Comparison of ENCODE assay signal across 8 cellular contexts in the genomic region with DNA sequence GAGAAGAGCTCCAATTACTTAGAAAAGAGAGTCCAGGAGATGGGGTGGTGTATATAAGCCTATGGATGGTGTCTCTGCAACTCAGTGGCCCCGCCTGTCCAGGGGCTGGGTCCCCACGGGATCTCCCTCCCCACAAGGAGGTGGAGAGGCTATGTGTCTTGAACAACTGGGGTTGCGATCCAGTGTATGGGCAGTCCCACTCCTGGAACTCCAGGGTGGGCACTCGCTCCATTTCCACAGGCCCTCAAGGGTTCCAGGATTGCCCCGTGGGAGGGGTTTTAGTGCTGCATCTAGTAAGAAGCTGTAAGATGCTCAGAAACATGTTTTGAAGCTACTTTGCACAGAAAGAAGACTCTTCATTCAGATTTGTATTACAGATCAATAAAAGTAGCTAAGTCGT. TPM values are rescaled to one million over a fixed set of nuclear protein-coding genes. Genes with fewer than 3 reads are reported as not detected.
DNase-seq lines count a peak whose midpoint lies in the region; ATAC-seq, FAIRE-seq and TF ChIP-seq lines count a peak whose summit lies in the region.

No MANE protein-coding gene starts in this region.

- no peak for DNase-seq in activated naive CD4-positive, alpha-beta T cell treated with anti-CD3 and anti-CD28 coated beads for 36 hours
- DNase-seq in activated naive CD4-positive, alpha-beta T cell (lab: John Stamatoyannopoulos, UW) = no peak
- no peak for DNase-seq in astrocyte (ENCODE audit: low read depth)
- DNase-seq in kidney glomerular epithelial cell (lab: John Stamatoyannopoulos, UW) = peak; percentile 54
- no peak for DNase-seq in stomach
- no peak for DNase-seq in NOMO-1 treated with DMSO at 0.1 percent for 48 hours (lab: John Stamatoyannopoulos, UW; ENCODE audit: unreplicated experiment)

- H4K20me1 ChIP-seq in astrocyte (ENCODE audit: insufficient read depth, low read length) = peaks cover 39% of the 10 kb centered on the region

- no peaks in the 10 kb centered on the region for H3K9me3 ChIP-seq in astrocyte (ENCODE audit: insufficient read depth, low read depth, low read length)
- H3K9me3 ChIP-seq in stomach = no peaks in the 10 kb centered on the region

- peak overlapping the region; percentile 98 for H3K9ac ChIP-seq in astrocyte (ENCODE audit: low read length)

- no peak for ATAC-seq in GM21786 (IDR thresholded peaks at IDR 0.05; ENCODE audit: unreplicated experiment)

- no peak overlapping the region for H3K27ac Mint-ChIP-seq in activated naive CD4-positive, alpha-beta T cell treated with anti-CD3 and anti-CD28 coated beads for 36 hours
- H3K27ac Mint-ChIP-seq in IgD-negative memory B cell (peak overlapping the region; percentile 86 to 95 (median 93)), astrocyte (ENCODE audit: unreplicated experiment) (peak overlapping the region; percentile 97)

- peaks cover 60% of the 10 kb centered on the region for H3K27me3 Mint-ChIP-seq in activated naive CD4-positive, alpha-beta T cell treated with anti-CD3 and anti-CD28 coated beads for 36 hours (ENCODE audit: low read depth)
- H3K27me3 Mint-ChIP-seq in IgD-negative memory B cell (peaks cover 4% of the 10 kb centered on the region), astrocyte (ENCODE audit: low read depth, unreplicated experiment) (peaks cover 4% of the 10 kb centered on the region)

- no peak for TF ChIP-seq POLR2A in stomach (IDR thresholded peaks at IDR 0.05)

- FAIRE-seq in astrocyte (lab: Jason Lieb, UNC) = no peak

- intact Hi-C loops in activated naive CD4-positive, alpha-beta T cell treated with anti-CD3 and anti-CD28 coated beads for 36 hours (cut with micrococcal nuclease) = no loop called here
- intact Hi-C loops in stomach (cut with DNase I; ENCODE audit: low total_unique reads) = no loop called here

- peak overlapping the region; percentile 58 for H3K4me3 Mint-ChIP-seq in activated naive CD4-positive, alpha-beta T cell treated with anti-CD3 and anti-CD28 coated beads for 36 hours
- H3K4me3 Mint-ChIP-seq in IgD-negative memory B cell (peak overlapping the region; percentile 90 to 98 (median 96)), astrocyte (ENCODE audit: unreplicated experiment) (peak overlapping the region; percentile 88)

- H3K79me2 ChIP-seq in astrocyte (ENCODE audit: insufficient read depth, low read length) = peaks cover 45% of the 10 kb centered on the region

- H3K9me3 Mint-ChIP-seq in activated naive CD4-positive, alpha-beta T cell treated with anti-CD3 and anti-CD28 coated beads for 36 hours = no peaks in the 10 kb centered on the region
- H3K9me3 Mint-ChIP-seq in IgD-negative memory B cell (no peaks in the 10 kb centered on the region), astrocyte (ENCODE audit: unreplicated experiment) (no peaks in the 10 kb centered on the region)

- H2AFZ ChIP-seq in astrocyte (ENCODE audit: low read depth, low read length) = peak overlapping the region; percentile 70

- H3K27ac ChIP-seq in astrocyte (ENCODE audit: low read depth, low read length) = peak overlapping the region; percentile 95
- peak overlapping the region in 4 of 5 donors; percentile 96 to 99 (median 98) for H3K27ac ChIP-seq in stomach

- H3K4me1 Mint-ChIP-seq in activated naive CD4-positive, alpha-beta T cell treated with anti-CD3 and anti-CD28 coated beads for 36 hours (ENCODE audit: low read depth) = peaks cover 6% of the 10 kb centered on the region
- H3K4me1 Mint-ChIP-seq in IgD-negative memory B cell = peaks cover 16 to 21% (median 21%) of the 10 kb centered on the region in 3 donors
- H3K4me1 Mint-ChIP-seq in astrocyte (ENCODE audit: low read depth, unreplicated experiment) = peaks cover 23% of the 10 kb centered on the region

- H3K27me3 ChIP-seq in astrocyte (ENCODE audit: insufficient read depth, low read length) (no peaks in the 10 kb centered on the region), stomach (no peaks in the 10 kb centered on the region)

- CTCF ChIA-PET in activated naive CD4-positive, alpha-beta T cell treated with anti-CD3 and anti-CD28 coated beads for 36 hours (lab: Charles Lee) = no interaction called here

- 30 to 42% (median 34%) methylated on average over 6 of the region's 6 CpGs for WGBS in stomach, 5 donors

- peak overlapping the region; percentile 92 for H3K4me2 ChIP-seq in astrocyte (ENCODE audit: low read length)

- TF ChIP-seq CTCF in astrocyte (IDR thresholded peaks at IDR 0.05; ENCODE audit: insufficient read depth, low read depth, low read length) (no peak), stomach (IDR thresholded peaks at IDR 0.05) (no peak)

- no peaks in the 10 kb centered on the region for H3K36me3 Mint-ChIP-seq in activated naive CD4-positive, alpha-beta T cell treated with anti-CD3 and anti-CD28 coated beads for 36 hours (ENCODE audit: low read depth)
- H3K36me3 Mint-ChIP-seq in IgD-negative memory B cell (no peaks in the 10 kb centered on the region), astrocyte (ENCODE audit: low read depth, unreplicated experiment) (no peaks in the 10 kb centered on the region)

- no peaks in the 10 kb centered on the region for H3K36me3 ChIP-seq in astrocyte (ENCODE audit: insufficient read depth, low read length)
- no peaks in the 10 kb centered on the region for H3K36me3 ChIP-seq in stomach

- TF ChIP-seq EP300 in stomach (IDR thresholded peaks at IDR 0.05) = no peak

- H3K4me1 ChIP-seq in astrocyte (ENCODE audit: insufficient read depth, low read length) (peaks cover 16% of the 10 kb centered on the region), stomach (peaks cover 17 to 44% (median 31%) of the 10 kb centered on the region in 4 donors)

- H3K4me3 ChIP-seq in astrocyte (ENCODE audit: insufficient read depth, low read depth, low read length) (peak overlapping the region; percentile 88), stomach (peak overlapping the region; percentile 72 to 92 (median 92))

RNA-seq across cellular contexts. Expression of gene SMAD5, which starts 0.6 kb away (rescaled TPM):
- total RNA-seq in activated naive CD4-positive, alpha-beta T cell treated with anti-CD3 and anti-CD28 coated beads for 36 hours = 1 to 10 TPM in 1 of 2 experiments, under 1 TPM in 1; 0.50 to 1.2 TPM
- 26.9 TPM for polyA plus RNA-seq in IgD-negative memory B cell
- total RNA-seq in astrocyte = 70.0 and 71.3 TPM in 2 replicates
- 100 to 1,000 TPM in 1 of 5 donors, 10 to 100 TPM in 4; 18.8 to 220 (median 61.4) TPM for total RNA-seq in stomach
- 10 to 100 TPM in 2 of 3 donors, 1 to 10 TPM in 1; 6.8 to 10.8 (median 10.5) TPM for polyA plus RNA-seq in stomach

Comparison
In these comparisons a context has a peak if more than half of its experiments do, and no peak if none do; other contexts are left out.
1. RNA of gene SMAD5, which starts 0.6 kb away (total RNA-seq): 70.0 to 71.3 TPM in astrocyte and 18.8 to 220 TPM in stomach; 0.50 to 1.2 TPM in activated naive CD4-positive, alpha-beta T cell treated with anti-CD3 and anti-CD28 coated beads for 36 hours; every median in the first group is over 4 times any median in the second.
2. Peak in every context shown above with its lines, with median percentiles within 50 percentile points of each other: H3K4me3 Mint-ChIP-seq.